In the genomic region with DNA sequence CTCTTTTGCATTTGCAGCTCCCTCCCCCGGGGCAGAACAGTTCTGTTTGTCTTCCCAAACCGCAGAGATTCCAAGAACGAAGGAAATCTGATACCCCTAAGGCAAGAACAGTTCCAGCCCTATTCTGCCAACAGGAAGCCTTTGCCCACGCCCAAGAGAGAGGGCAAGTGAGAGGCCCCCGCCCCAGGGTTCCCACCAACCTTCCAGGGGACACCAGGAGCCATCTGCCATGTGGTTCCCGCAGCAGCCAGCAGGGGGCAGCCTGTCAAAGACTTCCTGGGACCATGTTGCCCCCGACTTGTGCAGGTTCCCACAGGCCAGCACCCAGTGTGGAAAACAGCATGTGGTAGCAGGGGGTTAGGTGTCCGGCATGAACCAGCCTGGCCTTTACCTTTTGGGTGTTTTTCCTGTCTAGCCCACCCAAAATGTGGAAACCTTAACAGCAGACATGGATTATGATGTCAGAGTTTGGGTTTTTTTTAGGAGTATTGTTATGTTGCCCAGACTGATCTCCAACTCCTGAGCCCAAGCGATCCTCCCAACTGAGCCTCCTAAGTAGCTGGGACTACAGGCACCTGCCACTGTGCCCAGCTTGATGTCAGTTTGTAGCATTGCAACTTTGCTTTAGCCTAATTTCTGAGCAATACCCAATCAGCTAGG, we compare ENCODE assay signal across 8 cellular contexts. TPM values are rescaled to one million over a fixed set of nuclear protein-coding genes. Genes with fewer than 3 reads are reported as not detected.
A peak's percentile ranks its signal among the peaks of the same experiment; 100 is the strongest.
DNase-seq lines count a peak whose midpoint lies in the region; ATAC-seq and TF ChIP-seq lines count a peak whose summit lies in the region.

No MANE protein-coding gene starts in this region.

- no peaks in the 10 kb centered on the region for H3K9me3 Mint-ChIP-seq in progenitor cell of endocrine pancreas (ENCODE audit: low read depth)

- no peaks in the 10 kb centered on the region for H3K36me3 Mint-ChIP-seq in progenitor cell of endocrine pancreas (ENCODE audit: insufficient read depth)

- H3K9me3 ChIP-seq in uterus, result no peaks in the 10 kb centered on the region

- no peak for TF ChIP-seq POLR2A in uterus (IDR thresholded peaks at IDR 0.05)

- H3K4me3 ChIP-seq in AG04449 (ENCODE audit: low read depth, low read length), result no peak overlapping the region
- H3K4me3 ChIP-seq in uterus, result no peak overlapping the region

- no peak for ATAC-seq in GM19467 (IDR thresholded peaks at IDR 0.05; ENCODE audit: unreplicated experiment)

- H3K4me1 ChIP-seq in uterus, result no peaks in the 10 kb centered on the region

- no peaks in the 10 kb centered on the region for H3K27me3 Mint-ChIP-seq in progenitor cell of endocrine pancreas

- POLR2A ChIA-PET in AG04449 (lab: Yijun Ruan, JAX), result no interaction called here

- intact Hi-C loops in uterus (cut with DNase I; ENCODE audit: low total_unique reads), result loop anchor here (10.0 kb wide), 1 partner anchor 53 kb away; no protein-coding TSS in a partner anchor

- no peaks in the 10 kb centered on the region for H3K4me1 Mint-ChIP-seq in progenitor cell of endocrine pancreas (ENCODE audit: low read depth)

- no peak overlapping the region for H3K4me3 Mint-ChIP-seq in progenitor cell of endocrine pancreas (ENCODE audit: low read depth)

- no peak overlapping the region for H3K27ac Mint-ChIP-seq in progenitor cell of endocrine pancreas

- CTCF ChIA-PET in AG04449 (lab: Yijun Ruan, JAX), result interaction anchor here (0.6 to 3.3 kb wide), 13 partner anchors 8 to 442 kb away, joined by 3 to 22 read pairs (median 4); a partner anchor contains a TSS

- H3K27ac ChIP-seq in uterus, result no peak overlapping the region

- in situ Hi-C loops in GM13977 (cut with MboI; ENCODE audit: low pct_unique_long_range_greater_than_20kb, low sequenced_read_pairs, unreplicated experiment), result no loop called here

- no peaks in the 10 kb centered on the region for H3K27me3 ChIP-seq in uterus

- TF ChIP-seq CTCF in AG04449 (IDR thresholded peaks at IDR 0.05; ENCODE audit: insufficient read depth, low read length, missing control alignments) (peak; percentile 84), GM13977 (IDR thresholded peaks at IDR 0.05; ENCODE audit: extremely low read depth, insufficient read depth, missing control alignments) (peak; percentile 89), progenitor cell of endocrine pancreas (IDR thresholded peaks at IDR 0.05; ENCODE audit: unreplicated experiment) (peak; percentile 66), uterus (IDR thresholded peaks at IDR 0.05) (peak; percentile 53 to 80 (median 68))

- H3K36me3 ChIP-seq in uterus, result no peaks in the 10 kb centered on the region

- peak; percentile 33 for DNase-seq in AG04449 (ENCODE audit: low read depth, low spot score)
- peak; percentile 66 for DNase-seq in GM13977 (ENCODE audit: low spot score)
- DNase-seq in SHP77 (lab: John Stamatoyannopoulos, UW), result peak; percentile 21 to 37
- peak; percentile 47 for DNase-seq in activated gamma-delta T cell (lab: John Stamatoyannopoulos, UW)
- DNase-seq in foreskin melanocyte, result peak; percentile 98
- DNase-seq in progenitor cell of endocrine pancreas (ENCODE audit: low spot score, unreplicated experiment), result peak; percentile 46
- DNase-seq in uterus, result peak; percentile 68 to 71

RNA-seq across cellular contexts. Expression of a gene that starts 21.7 kb away (rescaled TPM):
- total RNA-seq in progenitor cell of endocrine pancreas (2.7 and 4.3 TPM in 2 replicates), uterus (100 to 1,000 TPM in 1 of 4 donors, 10 to 100 TPM in 2, 1 to 10 TPM in 1; 8.5 to 102 (median 38.1) TPM)

Comparison
In these comparisons a context has a peak if more than half of its experiments do, and no peak if none do; other contexts are left out.
1. DNase-seq: peak in every context shown above with its lines; median percentile 98 in foreskin melanocyte; 70 in uterus; 66 in GM13977; 47 in activated gamma-delta T cell; 46 in progenitor cell of endocrine pancreas; 33 in AG04449; 29 in SHP77.